ENCODE assay signal across 16 cellular contexts in genomic region chr9:104269996-104270963, GRCh38.
"Had no signal": no experiment of that assay in that cellular context is flagged by ENCODE, and none has a peak within 500 bp of the region (broad histone marks: within the 10 kb centered on the region; RNA-seq: fewer than 3 reads in every experiment).

No MANE protein-coding gene starts in this region.

- FAIRE-seq: endothelial cell of umbilical vein had no signal

- DNase-seq: activated CD4-positive, alpha-beta T cell treated with anti-CD3 and anti-CD28 coated beads, Interleukin-2, amount 50 U/mL, for 1 hour; activated CD8-positive, alpha-beta memory T cell treated with anti-CD3 and anti-CD28 coated beads for 24 hours; activated naive CD8-positive, alpha-beta T cell treated with anti-CD3 and anti-CD28 coated beads for 36 hours; amygdala; cortex of kidney; effector CD4-positive, alpha-beta T cell; foreskin fibroblast; glutamatergic neuron; left cardiac atrium; naive thymus-derived CD8-positive, alpha-beta T cell; right cardiac atrium; T-cell; T-helper 9 cell had no signal

- ATAC-seq: activated CD4-positive, CD25-positive, alpha-beta regulatory T cell treated with anti-CD3 and anti-CD28 coated beads, Interleukin-2, amount 50 U/mL, for 24 hours; left cardiac atrium; naive thymus-derived CD8-positive, alpha-beta T cell; right cardiac atrium; T-cell had no signal

- H3K4me3 ChIP-seq: smooth muscle cell had no signal
